ENCODE assay signal across 12 cellular contexts in genomic region chr10:73698819-73699218, GRCh38. TPM values are rescaled to one million over a fixed set of nuclear protein-coding genes. Genes with fewer than 3 reads are reported as not detected.
"Had no signal": no experiment of that assay in that cellular context is flagged by ENCODE, and none has a peak within 500 bp of the region (broad histone marks: within the 10 kb centered on the region; RNA-seq: fewer than 3 reads in every experiment).

No MANE protein-coding gene starts in this region.

RNA-seq across cellular contexts. Expression of gene SYNPO2L, which starts 43.0 kb away (rescaled TPM):
- total RNA-seq: naive thymus-derived CD8-positive, alpha-beta T cell; natural killer cell; natural killer cell treated with Interleukin-12 subunit alpha and Interleukin-12 subunit beta and Interleukin-15 and Interleukin-18, amount 100 ng/mL, for 72 hours; occipital lobe; osteocyte; pulmonary artery endothelial cell; renal cortical epithelial cell; sciatic nerve; sigmoid colon; smooth muscle cell had no signal
- polyA plus RNA-seq: naive thymus-derived CD8-positive, alpha-beta T cell; neural cell had no signal

RNA-seq across cellular contexts. Expression of gene MYOZ1, which starts 57.5 kb away (rescaled TPM):
- total RNA-seq: naive thymus-derived CD8-positive, alpha-beta T cell; natural killer cell; natural killer cell treated with Interleukin-12 subunit alpha and Interleukin-12 subunit beta and Interleukin-15 and Interleukin-18, amount 100 ng/mL, for 72 hours; osteoblast; pulmonary artery endothelial cell; sigmoid colon had no signal
- polyA plus RNA-seq: naive thymus-derived CD8-positive, alpha-beta T cell had no signal
